ENCODE assay signal across 12 cellular contexts in genomic region chr4:158010346-158010745, GRCh38.
"Had no signal": no experiment of that assay in that cellular context is flagged by ENCODE, and none has a peak within 500 bp of the region (broad histone marks: within the 10 kb centered on the region; RNA-seq: fewer than 3 reads in every experiment).

No MANE protein-coding gene starts in this region.

- H3K36me3 ChIP-seq: stomach, thoracic aorta had no signal

- ATAC-seq: T-helper 17 cell had no signal

- H3K4me3 Mint-ChIP-seq: mesothelial cell of epicardium, T-helper 17 cell had no signal

- H3K27ac Mint-ChIP-seq: mesothelial cell of epicardium, T-helper 17 cell had no signal

- H3K27ac ChIP-seq: stomach, thoracic aorta had no signal

- H3K9me3 ChIP-seq: stomach, thoracic aorta had no signal

- H3K27me3 ChIP-seq: stomach had no signal

- DNase-seq: activated CD4-positive, alpha-beta T cell treated with anti-CD3 and anti-CD28 coated beads, Interleukin-2, amount 50 U/mL, for 4 hours; activated naive CD4-positive, alpha-beta T cell treated with anti-CD3 and anti-CD28 coated beads, Interleukin-2, amount 50 U/mL, for 16 hours; activated T-cell treated with anti-CD3 and anti-CD28 coated beads, Interleukin-2, amount 50 U/mL, for 1 hour; amniotic stem cell; foreskin melanocyte; kidney; Right ventricle myocardium superior; stimulated activated CD4-positive, alpha-beta T cell treated with anti-CD3 and anti-CD28 coated beads, Interleukin-15, amount 100 ng/mL, for 24 hours; stomach; T-helper 17 cell had no signal

- H3K4me3 ChIP-seq: stomach, thoracic aorta had no signal
